In genomic region chr22:43925433-43926348, GRCh38 we compare ENCODE assay signal across 10 cellular contexts. TPM values are rescaled to one million over a fixed set of nuclear protein-coding genes. Genes with fewer than 3 reads are reported as not detected.
DNase-seq lines count a peak whose midpoint lies in the region; ATAC-seq, FAIRE-seq and TF ChIP-seq lines count a peak whose summit lies in the region.
"Had no signal": no experiment of that assay in that cellular context is flagged by ENCODE, and none has a peak within 500 bp of the region (broad histone marks: within the 10 kb centered on the region; RNA-seq: fewer than 3 reads in every experiment).

No MANE protein-coding gene starts in this region.

- intact Hi-C loops in activated T-helper 2 cell treated with anti-CD3 and anti-CD28 coated beads, Interferon-gamma antibody, Interleukin-2, Interleukin-4, amounts not matched to agents 10 μg/mL and 5 μg/mL and 100 μg/mL, durations not matched to agents 14 hours and 24 hours and 36 hours (cut with micrococcal nuclease) = no loop called here

- no peak overlapping the region for H3K27ac Mint-ChIP-seq in stimulated activated naive CD8-positive, alpha-beta T cell treated with anti-CD3 and anti-CD28 coated beads, Interleukin-15, Interleukin-2, amounts not matched to agents 100 ng/mL and 50 ng/mL, for 24 hours
- no peak overlapping the region for H3K27ac Mint-ChIP-seq in stimulated activated naive CD8-positive, alpha-beta T cell treated with anti-CD3 and anti-CD28 coated beads, Interleukin-15, amount 100 ng/mL, for 72 hours
- H3K27ac Mint-ChIP-seq in activated T-helper 2 cell treated with anti-CD3 and anti-CD28 coated beads, Interferon-gamma antibody, Interleukin-2, Interleukin-4, amounts not matched to agents 10 μg/mL and 5 μg/mL and 100 μg/mL, durations not matched to agents 14 hours and 24 hours and 36 hours = no peak overlapping the region

- H4K20me1 ChIP-seq in keratinocyte (ENCODE audit: control insufficient read depth, extremely low read depth, insufficient read depth, low read length) = no peaks in the 10 kb centered on the region

- peaks cover 27% of the 10 kb centered on the region for H3K4me1 ChIP-seq in keratinocyte (ENCODE audit: control insufficient read depth, extremely low read depth, insufficient read depth, low read length)

- peaks cover 18% of the 10 kb centered on the region in 2 experiments for H3K36me3 ChIP-seq in keratinocyte (ENCODE audit: control insufficient read depth in 2 of 2, extremely low read depth in 1 of 2, insufficient read depth in 2 of 2, low read length in 2 of 2)

- peaks cover 12% of the 10 kb centered on the region for H3K79me2 ChIP-seq in keratinocyte (ENCODE audit: control insufficient read depth, insufficient read depth, low read length)

- peaks cover 5% of the 10 kb centered on the region for H3K4me1 Mint-ChIP-seq in stimulated activated naive CD8-positive, alpha-beta T cell treated with anti-CD3 and anti-CD28 coated beads, Interleukin-15, Interleukin-2, amounts not matched to agents 100 ng/mL and 50 ng/mL, for 24 hours (ENCODE audit: low read depth)
- H3K4me1 Mint-ChIP-seq in stimulated activated naive CD8-positive, alpha-beta T cell treated with anti-CD3 and anti-CD28 coated beads, Interleukin-15, amount 100 ng/mL, for 72 hours = peaks cover 29% of the 10 kb centered on the region
- H3K4me1 Mint-ChIP-seq in activated T-helper 2 cell treated with anti-CD3 and anti-CD28 coated beads, Interferon-gamma antibody, Interleukin-2, Interleukin-4, amounts not matched to agents 10 μg/mL and 5 μg/mL and 100 μg/mL, durations not matched to agents 14 hours and 24 hours and 36 hours (ENCODE audit: low read depth) = peaks cover 6% of the 10 kb centered on the region

- peak overlapping the region; percentile 92 for H3K4me2 ChIP-seq in keratinocyte (ENCODE audit: control insufficient read depth, extremely low read depth, insufficient read depth, low read depth, low read length)

- no peaks in the 10 kb centered on the region for H3K9me3 Mint-ChIP-seq in stimulated activated naive CD8-positive, alpha-beta T cell treated with anti-CD3 and anti-CD28 coated beads, Interleukin-15, Interleukin-2, amounts not matched to agents 100 ng/mL and 50 ng/mL, for 24 hours
- H3K9me3 Mint-ChIP-seq in stimulated activated naive CD8-positive, alpha-beta T cell treated with anti-CD3 and anti-CD28 coated beads, Interleukin-15, amount 100 ng/mL, for 72 hours = no peaks in the 10 kb centered on the region
- no peaks in the 10 kb centered on the region for H3K9me3 Mint-ChIP-seq in activated T-helper 2 cell treated with anti-CD3 and anti-CD28 coated beads, Interferon-gamma antibody, Interleukin-2, Interleukin-4, amounts not matched to agents 10 μg/mL and 5 μg/mL and 100 μg/mL, durations not matched to agents 14 hours and 24 hours and 36 hours

- no peak for ATAC-seq in stimulated activated naive CD8-positive, alpha-beta T cell treated with anti-CD3 and anti-CD28 coated beads, Interleukin-15, amount 100 ng/mL, for 72 hours
- no peak for ATAC-seq in HG02870 (IDR thresholded peaks at IDR 0.05; ENCODE audit: unreplicated experiment)

- no peaks in the 10 kb centered on the region for H3K36me3 Mint-ChIP-seq in stimulated activated naive CD8-positive, alpha-beta T cell treated with anti-CD3 and anti-CD28 coated beads, Interleukin-15, Interleukin-2, amounts not matched to agents 100 ng/mL and 50 ng/mL, for 24 hours (ENCODE audit: low read depth)
- H3K36me3 Mint-ChIP-seq in activated T-helper 2 cell treated with anti-CD3 and anti-CD28 coated beads, Interferon-gamma antibody, Interleukin-2, Interleukin-4, amounts not matched to agents 10 μg/mL and 5 μg/mL and 100 μg/mL, durations not matched to agents 14 hours and 24 hours and 36 hours (ENCODE audit: low read depth) = no peaks in the 10 kb centered on the region

- peak overlapping the region; percentile 56 to 89 (median 76) for H3K4me3 ChIP-seq in keratinocyte (ENCODE audit: control insufficient read depth in 2 of 3, extremely low read depth in 1 of 3, insufficient read depth in 2 of 3, low read depth in 1 of 3, low read length in 3 of 3)

- no peak for DNase-seq in stimulated activated naive CD8-positive, alpha-beta T cell treated with anti-CD3 and anti-CD28 coated beads, Interleukin-15, amount 100 ng/mL, for 72 hours
- DNase-seq in activated T-helper 2 cell treated with anti-CD3 and anti-CD28 coated beads, Interferon-gamma antibody, Interleukin-2, Interleukin-4, amounts not matched to agents 10 μg/mL and 5 μg/mL and 100 μg/mL, durations not matched to agents 14 hours and 24 hours and 36 hours (ENCODE audit: low spot score) = no peak
- DNase-seq in keratinocyte (ENCODE audit: low read depth, low spot score) = no peak
- peak; percentile 75 for DNase-seq in urothelium cell line (ENCODE audit: low spot score)
- no peak for DNase-seq in GM12891 (ENCODE audit: insufficient read length, low spot score)
- no peak for DNase-seq in DMS114 treated with DMSO at 0.1 percent for 48 hours (lab: John Stamatoyannopoulos, UW; ENCODE audit: unreplicated experiment)
- DNase-seq: DMS79 treated with DMSO at 0.1 percent for 48 hours, NCI-H187 treated with DMSO at 0.1 percent for 48 hours had no signal

- no peak for TF ChIP-seq POLR2A in GM12891 (IDR thresholded peaks at IDR 0.05; ENCODE audit: low read depth, low read length)

- no peaks in the 10 kb centered on the region for H3K27me3 ChIP-seq in keratinocyte (ENCODE audit: control insufficient read depth, extremely low read depth, insufficient read depth, low read length)

- peak overlapping the region; percentile 47 for H3K4me3 Mint-ChIP-seq in stimulated activated naive CD8-positive, alpha-beta T cell treated with anti-CD3 and anti-CD28 coated beads, Interleukin-15, Interleukin-2, amounts not matched to agents 100 ng/mL and 50 ng/mL, for 24 hours
- peak overlapping the region in 1 of 2 donors; percentile 80 for H3K4me3 Mint-ChIP-seq in stimulated activated naive CD8-positive, alpha-beta T cell treated with anti-CD3 and anti-CD28 coated beads, Interleukin-15, amount 100 ng/mL, for 72 hours
- peak overlapping the region; percentile 72 for H3K4me3 Mint-ChIP-seq in activated T-helper 2 cell treated with anti-CD3 and anti-CD28 coated beads, Interferon-gamma antibody, Interleukin-2, Interleukin-4, amounts not matched to agents 10 μg/mL and 5 μg/mL and 100 μg/mL, durations not matched to agents 14 hours and 24 hours and 36 hours (ENCODE audit: low read depth)

- TF ChIP-seq CTCF in keratinocyte (optimal IDR thresholded peaks at IDR 0.05 in 1 of 3, IDR thresholded peaks at IDR 0.05 in 1 of 3, conservative IDR thresholded peaks at IDR 0.05 in 1 of 3; ENCODE audit: extremely low read depth in 1 of 3, insufficient read depth in 2 of 3, low read length in 3 of 3) = no peak

- peaks cover 6% of the 10 kb centered on the region for H3K9me1 ChIP-seq in keratinocyte (ENCODE audit: control insufficient read depth, extremely low read depth, insufficient read depth, low read length)

- peak overlapping the region; percentile 68 for H3K27ac ChIP-seq in keratinocyte (ENCODE audit: control insufficient read depth, insufficient read depth, low read length)

- H2AFZ ChIP-seq in keratinocyte (ENCODE audit: control insufficient read depth, low read length) = peak overlapping the region; percentile 39

- FAIRE-seq in keratinocyte (lab: Jason Lieb, UNC) (peak; percentile 89), urothelium cell line (lab: Jason Lieb, UNC) (no peak), GM12891 (lab: Jason Lieb, UNC) (no peak)

- dilution Hi-C loops in keratinocyte (cut with MboI; ENCODE audit: extremely low pct_ligation_motif_present, low sequenced_read_pairs) = no loop called here

- peak overlapping the region; percentile 79 for H3K9ac ChIP-seq in keratinocyte (ENCODE audit: control insufficient read depth, extremely low read depth, insufficient read depth, low read length)

- peaks cover 27% of the 10 kb centered on the region for H3K27me3 Mint-ChIP-seq in stimulated activated naive CD8-positive, alpha-beta T cell treated with anti-CD3 and anti-CD28 coated beads, Interleukin-15, Interleukin-2, amounts not matched to agents 100 ng/mL and 50 ng/mL, for 24 hours
- peaks cover 51% of the 10 kb centered on the region for H3K27me3 Mint-ChIP-seq in stimulated activated naive CD8-positive, alpha-beta T cell treated with anti-CD3 and anti-CD28 coated beads, Interleukin-15, amount 100 ng/mL, for 72 hours
- H3K27me3 Mint-ChIP-seq in activated T-helper 2 cell treated with anti-CD3 and anti-CD28 coated beads, Interferon-gamma antibody, Interleukin-2, Interleukin-4, amounts not matched to agents 10 μg/mL and 5 μg/mL and 100 μg/mL, durations not matched to agents 14 hours and 24 hours and 36 hours (ENCODE audit: low read depth) = peaks cover 14% of the 10 kb centered on the region

- H3K9me3 ChIP-seq in keratinocyte (ENCODE audit: control insufficient read depth, low read depth, low read length) = no peaks in the 10 kb centered on the region

RNA-seq across cellular contexts. Expression of gene PNPLA3, which starts 2.1 kb away (rescaled TPM):
- 1.3 and 1.7 TPM in 2 replicates for total RNA-seq in activated T-helper 2 cell treated with anti-CD3 and anti-CD28 coated beads, Interferon-gamma antibody, Interleukin-2, Interleukin-4, amounts not matched to agents 10 μg/mL and 5 μg/mL and 100 μg/mL, durations not matched to agents 14 hours and 24 hours and 36 hours
- 12.0 to 18.5 TPM (median 15.2 TPM) in 3 replicates for polyA plus RNA-seq in keratinocyte
- polyA plus RNA-seq in keratinocyte (2011; ENCODE audit: low read depth) = 5.0 TPM
- 7.6 and 10.3 TPM in 2 replicates for polyA plus RNA-seq in keratinocyte (2011; cell fraction: cytosol; rRNA removed)
- 52.2 and 69.8 TPM in 2 replicates for polyA plus RNA-seq in keratinocyte (2011; cell fraction: nucleus; rRNA removed)
- polyA plus RNA-seq in keratinocyte (2012; ENCODE audit: low replicate concordance) = 8.5 and 9.4 TPM in 2 replicates
- polyA minus RNA-seq in keratinocyte = 17.5 to 38.8 TPM (median 18.0 TPM) in 3 replicates
- 3.8 TPM for polyA minus RNA-seq in keratinocyte (2011; cell fraction: cytosol; rRNA and poly(A)+ RNA removed)
- polyA minus RNA-seq in keratinocyte (2011; cell fraction: nucleus; rRNA and poly(A)+ RNA removed) = 15.4 and 22.9 TPM in 2 replicates
- 0.08 TPM for polyA plus RNA-seq in GM12891 (2012; ENCODE audit: low read depth, missing spikeins)

RNA-seq across cellular contexts. Expression of gene SAMM50, which starts 29.6 kb away (rescaled TPM):
- 58.6 and 59.0 TPM in 2 replicates for total RNA-seq in activated T-helper 2 cell treated with anti-CD3 and anti-CD28 coated beads, Interferon-gamma antibody, Interleukin-2, Interleukin-4, amounts not matched to agents 10 μg/mL and 5 μg/mL and 100 μg/mL, durations not matched to agents 14 hours and 24 hours and 36 hours
- 44.0 to 54.6 TPM (median 50.0 TPM) in 3 replicates for polyA plus RNA-seq in keratinocyte
- 27.0 TPM for polyA plus RNA-seq in keratinocyte (2011; ENCODE audit: low read depth)
- polyA plus RNA-seq in keratinocyte (2011; cell fraction: cytosol; rRNA removed) = 41.1 and 49.2 TPM in 2 replicates
- 38.4 and 42.4 TPM in 2 replicates for polyA plus RNA-seq in keratinocyte (2011; cell fraction: nucleus; rRNA removed)
- polyA plus RNA-seq in keratinocyte (2012; ENCODE audit: low replicate concordance) = 43.4 and 55.3 TPM in 2 replicates
- polyA minus RNA-seq in keratinocyte = 27.3 to 50.4 TPM (median 39.2 TPM) in 3 replicates
- polyA minus RNA-seq in keratinocyte (2011; cell fraction: cytosol; rRNA and poly(A)+ RNA removed) = 31.7 TPM
- 11.1 and 23.3 TPM in 2 replicates for polyA minus RNA-seq in keratinocyte (2011; cell fraction: nucleus; rRNA and poly(A)+ RNA removed)
- 63.1 TPM for polyA plus RNA-seq in GM12891 (2012; ENCODE audit: low read depth, missing spikeins)

RNA-seq across cellular contexts. Expression of gene PNPLA5, which starts 33.9 kb away (rescaled TPM):
- not detected in 2 replicates for total RNA-seq in activated T-helper 2 cell treated with anti-CD3 and anti-CD28 coated beads, Interferon-gamma antibody, Interleukin-2, Interleukin-4, amounts not matched to agents 10 μg/mL and 5 μg/mL and 100 μg/mL, durations not matched to agents 14 hours and 24 hours and 36 hours
- not detected in 3 replicates for polyA plus RNA-seq in keratinocyte
- polyA plus RNA-seq in keratinocyte (2011; ENCODE audit: low read depth) = not detected
- not detected in 2 replicates for polyA plus RNA-seq in keratinocyte (2011; cell fraction: cytosol; rRNA removed)
- polyA plus RNA-seq in keratinocyte (2011; cell fraction: nucleus; rRNA removed) = 0.05 TPM in 1 of 2 replicates, not detected in the other
- polyA plus RNA-seq in keratinocyte (2012; ENCODE audit: low replicate concordance) = 0.07 TPM in 1 of 2 replicates, not detected in the other
- 0.10 TPM in 1 of 3 replicates, not detected in the others for polyA minus RNA-seq in keratinocyte
- not detected for polyA minus RNA-seq in keratinocyte (2011; cell fraction: cytosol; rRNA and poly(A)+ RNA removed)
- not detected in 2 replicates for polyA minus RNA-seq in keratinocyte (2011; cell fraction: nucleus; rRNA and poly(A)+ RNA removed)
- not detected for polyA plus RNA-seq in GM12891 (2012; ENCODE audit: low read depth, missing spikeins)
